In the genomic region with DNA sequence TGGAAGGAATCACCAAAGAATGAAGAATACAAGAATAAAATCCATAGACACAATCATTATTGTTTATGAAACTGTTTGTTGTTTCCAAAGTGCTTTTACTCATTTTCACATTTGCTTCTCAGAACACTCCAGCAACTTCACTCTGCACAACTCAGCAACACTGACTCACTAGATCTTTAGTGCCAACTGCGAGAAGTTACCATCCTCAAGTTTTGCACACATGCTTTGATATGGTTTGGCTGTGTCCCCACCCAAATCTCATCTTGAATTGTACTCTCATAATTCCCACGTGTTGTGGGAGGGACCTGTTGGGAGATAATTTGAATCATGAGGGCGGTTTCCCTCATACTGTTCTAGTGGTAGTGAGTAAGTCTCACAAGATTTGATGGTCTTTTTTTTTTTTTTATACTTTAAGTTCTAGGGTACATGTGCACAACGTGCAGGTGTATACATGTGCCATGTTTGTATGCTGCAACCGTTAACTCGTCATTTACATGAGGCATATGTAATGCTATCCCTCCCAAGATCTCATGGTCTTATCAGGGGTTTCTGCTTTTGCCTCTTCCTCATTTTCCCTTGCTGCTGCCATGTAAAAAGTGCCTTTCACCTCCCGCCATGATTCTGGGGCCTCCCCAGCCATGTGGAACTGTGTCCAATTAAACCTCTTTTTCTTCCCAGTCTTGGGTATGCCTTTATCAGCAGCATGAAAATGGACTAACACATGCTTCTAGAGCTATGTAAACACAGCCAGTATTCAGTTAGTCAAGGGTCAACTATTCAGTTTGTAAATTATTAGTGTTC, we compare ENCODE assay signal across 2 cellular contexts.
TF ChIP-seq lines count a peak whose summit lies in the region.

No MANE protein-coding gene starts in this region.

TF ChIP-seq in GM23338, 12 proteins besides CTCF, POLR2A, EP300 and RAD21 (continues in another document):
- TF ChIP-seq POLR2AphosphoS5 (IDR thresholded peaks at IDR 0.05; ENCODE audit: low read depth) (no peak), EZH2phosphoT487 (IDR thresholded peaks at IDR 0.05; ENCODE audit: unreplicated experiment) (no peak), ZNF114 (CRISPR knock-in tag; IDR thresholded peaks at IDR 0.05) (no peak), NANOG (IDR thresholded peaks at IDR 0.05; ENCODE audit: borderline replicate concordance) (no peak), ZNF331 (CRISPR knock-in tag; IDR thresholded peaks at IDR 0.05; ENCODE audit: low read depth) (no peak), CREB1 (CRISPR knock-in tag; IDR thresholded peaks at IDR 0.05; ENCODE audit: low read depth) (no peak)
- TF ChIP-seq, protein P1, sequence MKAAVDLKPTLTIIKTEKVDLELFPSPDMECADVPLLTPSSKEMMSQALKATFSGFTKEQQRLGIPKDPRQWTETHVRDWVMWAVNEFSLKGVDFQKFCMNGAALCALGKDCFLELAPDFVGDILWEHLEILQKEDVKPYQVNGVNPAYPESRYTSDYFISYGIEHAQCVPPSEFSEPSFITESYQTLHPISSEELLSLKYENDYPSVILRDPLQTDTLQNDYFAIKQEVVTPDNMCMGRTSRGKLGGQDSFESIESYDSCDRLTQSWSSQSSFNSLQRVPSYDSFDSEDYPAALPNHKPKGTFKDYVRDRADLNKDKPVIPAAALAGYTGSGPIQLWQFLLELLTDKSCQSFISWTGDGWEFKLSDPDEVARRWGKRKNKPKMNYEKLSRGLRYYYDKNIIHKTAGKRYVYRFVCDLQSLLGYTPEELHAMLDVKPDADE (IDR thresholded peaks at IDR 0.05) = no peak
- TF ChIP-seq, protein P2, sequence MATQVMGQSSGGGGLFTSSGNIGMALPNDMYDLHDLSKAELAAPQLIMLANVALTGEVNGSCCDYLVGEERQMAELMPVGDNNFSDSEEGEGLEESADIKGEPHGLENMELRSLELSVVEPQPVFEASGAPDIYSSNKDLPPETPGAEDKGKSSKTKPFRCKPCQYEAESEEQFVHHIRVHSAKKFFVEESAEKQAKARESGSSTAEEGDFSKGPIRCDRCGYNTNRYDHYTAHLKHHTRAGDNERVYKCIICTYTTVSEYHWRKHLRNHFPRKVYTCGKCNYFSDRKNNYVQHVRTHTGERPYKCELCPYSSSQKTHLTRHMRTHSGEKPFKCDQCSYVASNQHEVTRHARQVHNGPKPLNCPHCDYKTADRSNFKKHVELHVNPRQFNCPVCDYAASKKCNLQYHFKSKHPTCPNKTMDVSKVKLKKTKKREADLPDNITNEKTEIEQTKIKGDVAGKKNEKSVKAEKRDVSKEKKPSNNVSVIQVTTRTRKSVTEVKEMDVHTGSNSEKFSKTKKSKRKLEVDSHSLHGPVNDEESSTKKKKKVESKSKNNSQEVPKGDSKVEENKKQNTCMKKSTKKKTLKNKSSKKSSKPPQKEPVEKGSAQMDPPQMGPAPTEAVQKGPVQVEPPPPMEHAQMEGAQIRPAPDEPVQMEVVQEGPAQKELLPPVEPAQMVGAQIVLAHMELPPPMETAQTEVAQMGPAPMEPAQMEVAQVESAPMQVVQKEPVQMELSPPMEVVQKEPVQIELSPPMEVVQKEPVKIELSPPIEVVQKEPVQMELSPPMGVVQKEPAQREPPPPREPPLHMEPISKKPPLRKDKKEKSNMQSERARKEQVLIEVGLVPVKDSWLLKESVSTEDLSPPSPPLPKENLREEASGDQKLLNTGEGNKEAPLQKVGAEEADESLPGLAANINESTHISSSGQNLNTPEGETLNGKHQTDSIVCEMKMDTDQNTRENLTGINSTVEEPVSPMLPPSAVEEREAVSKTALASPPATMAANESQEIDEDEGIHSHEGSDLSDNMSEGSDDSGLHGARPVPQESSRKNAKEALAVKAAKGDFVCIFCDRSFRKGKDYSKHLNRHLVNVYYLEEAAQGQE (IDR thresholded peaks at IDR 0.05; ENCODE audit: unreplicated experiment) = no peak

TF ChIP-seq in H1, 55 proteins besides CTCF, POLR2A, EP300 and RAD21:
- TF ChIP-seq HDAC2 (IDR thresholded peaks at IDR 0.05; ENCODE audit: borderline replicate concordance in 1 of 2, low read depth in 2 of 2, low read length in 2 of 2) (no peak), YY1 (IDR thresholded peaks at IDR 0.05; ENCODE audit: low read depth, low read length) (no peak), EZH2 (IDR thresholded peaks at IDR 0.05; ENCODE audit: low read depth, low read length, severe bottlenecking) (no peak), SUZ12 (IDR thresholded peaks at IDR 0.05; ENCODE audit: low read length) (no peak), CHD1 (IDR thresholded peaks at IDR 0.05; ENCODE audit: low read depth, low read length) (no peak), SIRT6 (IDR thresholded peaks at IDR 0.05; ENCODE audit: low read length) (no peak), GABPA (IDR thresholded peaks at IDR 0.05; ENCODE audit: borderline replicate concordance, insufficient read depth, low read length) (no peak), TAF7 (optimal IDR thresholded peaks at IDR 0.05; ENCODE audit: borderline replicate concordance, low read depth, low read length) (no peak), SIX5 (IDR thresholded peaks at IDR 0.05; ENCODE audit: low read depth, low read length) (no peak)
- TF ChIP-seq, protein P3, sequence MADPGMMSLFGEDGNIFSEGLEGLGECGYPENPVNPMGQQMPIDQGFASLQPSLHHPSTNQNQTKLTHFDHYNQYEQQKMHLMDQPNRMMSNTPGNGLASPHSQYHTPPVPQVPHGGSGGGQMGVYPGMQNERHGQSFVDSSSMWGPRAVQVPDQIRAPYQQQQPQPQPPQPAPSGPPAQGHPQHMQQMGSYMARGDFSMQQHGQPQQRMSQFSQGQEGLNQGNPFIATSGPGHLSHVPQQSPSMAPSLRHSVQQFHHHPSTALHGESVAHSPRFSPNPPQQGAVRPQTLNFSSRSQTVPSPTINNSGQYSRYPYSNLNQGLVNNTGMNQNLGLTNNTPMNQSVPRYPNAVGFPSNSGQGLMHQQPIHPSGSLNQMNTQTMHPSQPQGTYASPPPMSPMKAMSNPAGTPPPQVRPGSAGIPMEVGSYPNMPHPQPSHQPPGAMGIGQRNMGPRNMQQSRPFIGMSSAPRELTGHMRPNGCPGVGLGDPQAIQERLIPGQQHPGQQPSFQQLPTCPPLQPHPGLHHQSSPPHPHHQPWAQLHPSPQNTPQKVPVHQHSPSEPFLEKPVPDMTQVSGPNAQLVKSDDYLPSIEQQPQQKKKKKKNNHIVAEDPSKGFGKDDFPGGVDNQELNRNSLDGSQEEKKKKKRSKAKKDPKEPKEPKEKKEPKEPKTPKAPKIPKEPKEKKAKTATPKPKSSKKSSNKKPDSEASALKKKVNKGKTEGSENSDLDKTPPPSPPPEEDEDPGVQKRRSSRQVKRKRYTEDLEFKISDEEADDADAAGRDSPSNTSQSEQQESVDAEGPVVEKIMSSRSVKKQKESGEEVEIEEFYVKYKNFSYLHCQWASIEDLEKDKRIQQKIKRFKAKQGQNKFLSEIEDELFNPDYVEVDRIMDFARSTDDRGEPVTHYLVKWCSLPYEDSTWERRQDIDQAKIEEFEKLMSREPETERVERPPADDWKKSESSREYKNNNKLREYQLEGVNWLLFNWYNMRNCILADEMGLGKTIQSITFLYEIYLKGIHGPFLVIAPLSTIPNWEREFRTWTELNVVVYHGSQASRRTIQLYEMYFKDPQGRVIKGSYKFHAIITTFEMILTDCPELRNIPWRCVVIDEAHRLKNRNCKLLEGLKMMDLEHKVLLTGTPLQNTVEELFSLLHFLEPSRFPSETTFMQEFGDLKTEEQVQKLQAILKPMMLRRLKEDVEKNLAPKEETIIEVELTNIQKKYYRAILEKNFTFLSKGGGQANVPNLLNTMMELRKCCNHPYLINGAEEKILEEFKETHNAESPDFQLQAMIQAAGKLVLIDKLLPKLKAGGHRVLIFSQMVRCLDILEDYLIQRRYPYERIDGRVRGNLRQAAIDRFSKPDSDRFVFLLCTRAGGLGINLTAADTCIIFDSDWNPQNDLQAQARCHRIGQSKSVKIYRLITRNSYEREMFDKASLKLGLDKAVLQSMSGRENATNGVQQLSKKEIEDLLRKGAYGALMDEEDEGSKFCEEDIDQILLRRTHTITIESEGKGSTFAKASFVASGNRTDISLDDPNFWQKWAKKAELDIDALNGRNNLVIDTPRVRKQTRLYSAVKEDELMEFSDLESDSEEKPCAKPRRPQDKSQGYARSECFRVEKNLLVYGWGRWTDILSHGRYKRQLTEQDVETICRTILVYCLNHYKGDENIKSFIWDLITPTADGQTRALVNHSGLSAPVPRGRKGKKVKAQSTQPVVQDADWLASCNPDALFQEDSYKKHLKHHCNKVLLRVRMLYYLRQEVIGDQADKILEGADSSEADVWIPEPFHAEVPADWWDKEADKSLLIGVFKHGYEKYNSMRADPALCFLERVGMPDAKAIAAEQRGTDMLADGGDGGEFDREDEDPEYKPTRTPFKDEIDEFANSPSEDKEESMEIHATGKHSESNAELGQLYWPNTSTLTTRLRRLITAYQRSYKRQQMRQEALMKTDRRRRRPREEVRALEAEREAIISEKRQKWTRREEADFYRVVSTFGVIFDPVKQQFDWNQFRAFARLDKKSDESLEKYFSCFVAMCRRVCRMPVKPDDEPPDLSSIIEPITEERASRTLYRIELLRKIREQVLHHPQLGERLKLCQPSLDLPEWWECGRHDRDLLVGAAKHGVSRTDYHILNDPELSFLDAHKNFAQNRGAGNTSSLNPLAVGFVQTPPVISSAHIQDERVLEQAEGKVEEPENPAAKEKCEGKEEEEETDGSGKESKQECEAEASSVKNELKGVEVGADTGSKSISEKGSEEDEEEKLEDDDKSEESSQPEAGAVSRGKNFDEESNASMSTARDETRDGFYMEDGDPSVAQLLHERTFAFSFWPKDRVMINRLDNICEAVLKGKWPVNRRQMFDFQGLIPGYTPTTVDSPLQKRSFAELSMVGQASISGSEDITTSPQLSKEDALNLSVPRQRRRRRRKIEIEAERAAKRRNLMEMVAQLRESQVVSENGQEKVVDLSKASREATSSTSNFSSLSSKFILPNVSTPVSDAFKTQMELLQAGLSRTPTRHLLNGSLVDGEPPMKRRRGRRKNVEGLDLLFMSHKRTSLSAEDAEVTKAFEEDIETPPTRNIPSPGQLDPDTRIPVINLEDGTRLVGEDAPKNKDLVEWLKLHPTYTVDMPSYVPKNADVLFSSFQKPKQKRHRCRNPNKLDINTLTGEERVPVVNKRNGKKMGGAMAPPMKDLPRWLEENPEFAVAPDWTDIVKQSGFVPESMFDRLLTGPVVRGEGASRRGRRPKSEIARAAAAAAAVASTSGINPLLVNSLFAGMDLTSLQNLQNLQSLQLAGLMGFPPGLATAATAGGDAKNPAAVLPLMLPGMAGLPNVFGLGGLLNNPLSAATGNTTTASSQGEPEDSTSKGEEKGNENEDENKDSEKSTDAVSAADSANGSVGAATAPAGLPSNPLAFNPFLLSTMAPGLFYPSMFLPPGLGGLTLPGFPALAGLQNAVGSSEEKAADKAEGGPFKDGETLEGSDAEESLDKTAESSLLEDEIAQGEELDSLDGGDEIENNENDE (IDR thresholded peaks at IDR 0.05; ENCODE audit: insufficient replicate concordance, low read length) = no peak
- TF ChIP-seq, protein P4, sequence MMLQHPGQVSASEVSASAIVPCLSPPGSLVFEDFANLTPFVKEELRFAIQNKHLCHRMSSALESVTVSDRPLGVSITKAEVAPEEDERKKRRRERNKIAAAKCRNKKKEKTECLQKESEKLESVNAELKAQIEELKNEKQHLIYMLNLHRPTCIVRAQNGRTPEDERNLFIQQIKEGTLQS (IDR thresholded peaks at IDR 0.05; ENCODE audit: insufficient read depth, low read depth, low read length) = no peak
